Comparison of ENCODE assay signal across 8 cellular contexts in the genomic region with DNA sequence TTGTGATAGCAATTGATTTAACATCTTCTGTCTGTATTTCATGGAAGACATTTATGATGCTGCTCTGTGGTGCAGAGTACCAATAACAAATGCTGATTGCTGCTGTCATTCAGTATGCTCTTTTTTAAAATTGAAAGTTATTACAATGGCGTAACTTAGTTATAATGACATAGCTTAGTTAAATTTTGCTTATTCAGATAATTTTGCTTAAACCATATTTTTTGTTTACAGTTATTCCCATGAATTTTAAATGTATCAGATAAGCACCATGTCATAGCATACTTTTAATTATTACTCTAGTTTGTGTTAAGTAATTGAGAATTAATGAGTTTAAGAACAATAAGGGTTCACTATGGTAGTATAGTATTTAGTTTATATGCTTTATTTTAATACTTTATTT. TPM values are rescaled to one million over a fixed set of nuclear protein-coding genes. Genes with fewer than 3 reads are reported as not detected.
"Had no signal": no experiment of that assay in that cellular context is flagged by ENCODE, and none has a peak within 500 bp of the region (broad histone marks: within the 10 kb centered on the region; RNA-seq: fewer than 3 reads in every experiment).

No MANE protein-coding gene starts in this region.

- H3K27ac Mint-ChIP-seq: IgD-negative memory B cell had no signal

- H3K27me3 Mint-ChIP-seq: IgD-negative memory B cell had no signal

- H3K4me1 Mint-ChIP-seq: IgD-negative memory B cell had no signal

- H3K27ac ChIP-seq: HL-60, KMS-11 had no signal

- ATAC-seq: HepG2 had no signal

- H3K4me3 Mint-ChIP-seq: IgD-negative memory B cell had no signal

- H3K9ac ChIP-seq: KMS-11 had no signal

- H3K4me2 ChIP-seq: KMS-11 had no signal

- FAIRE-seq: HepG2, HTR-8/SVneo had no signal

- H3K9me3 Mint-ChIP-seq: IgD-negative memory B cell had no signal

- DNase-seq: Karpas-422, KBM-7, KG1 had no signal

RNA-seq across cellular contexts. Expression of a gene that starts 39.5 kb away (rescaled TPM):
- total RNA-seq: HepG2 had no signal
- polyA plus RNA-seq: HepG2 had no signal
